In the genomic region with DNA sequence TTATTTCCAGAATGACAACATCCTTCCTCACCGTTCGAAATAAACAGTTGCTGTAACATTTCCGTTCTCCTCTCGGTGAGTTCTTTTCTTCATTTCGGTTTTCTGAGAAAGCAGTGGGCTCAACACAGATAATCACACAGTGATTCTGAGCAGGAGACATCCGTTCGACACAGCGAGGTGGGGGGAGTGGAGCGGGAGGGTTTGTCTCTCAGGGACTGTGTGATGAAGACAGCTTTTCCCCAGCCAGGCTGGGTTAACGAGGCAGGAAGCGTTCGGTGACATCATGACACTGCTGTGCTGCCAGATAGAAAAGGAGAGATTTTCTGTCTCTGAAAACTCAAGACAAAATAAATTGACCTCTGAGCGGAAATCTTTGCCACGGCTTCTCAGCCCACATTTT, we compare ENCODE assay signal across 13 cellular contexts.
DNase-seq lines count a peak whose midpoint lies in the region; ATAC-seq, FAIRE-seq and TF ChIP-seq lines count a peak whose summit lies in the region.
"Had no signal": no experiment of that assay in that cellular context is flagged by ENCODE, and none has a peak within 500 bp of the region (broad histone marks: within the 10 kb centered on the region; RNA-seq: fewer than 3 reads in every experiment).

No MANE protein-coding gene starts in this region.

- ATAC-seq in pancreas, result no peak

- H3K4me3 Mint-ChIP-seq in glutamatergic neuron (ENCODE audit: unreplicated experiment) (peak overlapping the region; percentile 61), nephron progenitor cell (no peak overlapping the region)

- no peaks in the 10 kb centered on the region for H3K36me3 Mint-ChIP-seq in glutamatergic neuron (ENCODE audit: unreplicated experiment)
- H3K36me3 Mint-ChIP-seq in nephron progenitor cell (ENCODE audit: low read depth), result no peaks in the 10 kb centered on the region

- no peaks in the 10 kb centered on the region for H3K36me3 ChIP-seq in pancreas
- H3K36me3 ChIP-seq: cardiac muscle cell had no signal

- TF ChIP-seq CTCF in glutamatergic neuron (IDR thresholded peaks at IDR 0.05; ENCODE audit: partially characterized antibody, unreplicated experiment) (no peak), nephron progenitor cell (IDR thresholded peaks at IDR 0.05) (no peak), pancreas (IDR thresholded peaks at IDR 0.05) (no peak)

- H3K9me3 Mint-ChIP-seq in glutamatergic neuron (ENCODE audit: unreplicated experiment), result peaks cover 13% of the 10 kb centered on the region
- peaks cover 23% of the 10 kb centered on the region for H3K9me3 Mint-ChIP-seq in nephron progenitor cell

- H3K27ac Mint-ChIP-seq in glutamatergic neuron (ENCODE audit: unreplicated experiment) (peak overlapping the region; percentile 94), nephron progenitor cell (no peak overlapping the region)

- H3K27me3 Mint-ChIP-seq in glutamatergic neuron (ENCODE audit: unreplicated experiment) (peaks cover 9% of the 10 kb centered on the region), nephron progenitor cell (ENCODE audit: low read depth, poor library complexity) (peaks cover 24% of the 10 kb centered on the region)

- no peaks in the 10 kb centered on the region for H3K9me3 ChIP-seq in pancreas

- no peak overlapping the region for H3K4me3 ChIP-seq in pancreas
- H3K4me3 ChIP-seq: cardiac muscle cell had no signal

- 47 to 63% methylated on average over 14 of the region's 14 CpGs for WGBS in pancreas, 2 donors

- H3K4me1 Mint-ChIP-seq in glutamatergic neuron (ENCODE audit: low read depth, unreplicated experiment) (peaks cover 20% of the 10 kb centered on the region), nephron progenitor cell (peaks cover 22% of the 10 kb centered on the region)

- H3K27ac ChIP-seq in pancreas, result no peak overlapping the region
- H3K27ac ChIP-seq: cardiac muscle cell, epithelial cell of prostate had no signal

- peak; percentile 40 for DNase-seq in RPMI8226
- peak; percentile 27 for DNase-seq in activated T-cell treated with anti-CD3 and anti-CD28 coated beads for 4 hours
- peak; percentile 44 for DNase-seq in glutamatergic neuron
- DNase-seq in stimulated activated CD8-positive, alpha-beta memory T cell treated with anti-CD3 and anti-CD28 coated beads, Interleukin-12 subunit alpha, Interleukin-12 subunit beta, amount 100 ng/mL, for 1 hour (ENCODE audit: low read depth), result peak; percentile 4
- DNase-seq in nephron progenitor cell, result no peak
- DNase-seq in amniotic stem cell (lab: John Stamatoyannopoulos, UW), result no peak
- DNase-seq in COLO829 (ENCODE audit: low spot score), result no peak
- DNase-seq in pancreas, result no peak
- DNase-seq: NCI-H1092 treated with DMSO at 0.1 percent for 48 hours; NCI-H82; stimulated activated naive CD4-positive, alpha-beta T cell had no signal

- FAIRE-seq in pancreas (lab: Jason Lieb, UNC), result no peak

- intact Hi-C loops in pancreas (cut with DNase I), result no loop called here

- H3K4me1 ChIP-seq in pancreas, result no peaks in the 10 kb centered on the region

- no peaks in the 10 kb centered on the region for H3K27me3 ChIP-seq in pancreas
- H3K27me3 ChIP-seq: cardiac muscle cell had no signal

Comparison
In these comparisons a context has a peak if more than half of its experiments do, and no peak if none do; other contexts are left out.
1. DNase-seq: peak in RPMI8226 (single experiment), activated T-cell treated with anti-CD3 and anti-CD28 coated beads for 4 hours (single experiment), glutamatergic neuron (single experiment) and stimulated activated CD8-positive, alpha-beta memory T cell treated with anti-CD3 and anti-CD28 coated beads, Interleukin-12 subunit alpha, Interleukin-12 subunit beta, amount 100 ng/mL, for 1 hour (single experiment); none in nephron progenitor cell (single experiment), amniotic stem cell (single experiment), COLO829 (single experiment) and pancreas (0 of 6).